8 cellular contexts compared by ENCODE assay signal in the genomic region with DNA sequence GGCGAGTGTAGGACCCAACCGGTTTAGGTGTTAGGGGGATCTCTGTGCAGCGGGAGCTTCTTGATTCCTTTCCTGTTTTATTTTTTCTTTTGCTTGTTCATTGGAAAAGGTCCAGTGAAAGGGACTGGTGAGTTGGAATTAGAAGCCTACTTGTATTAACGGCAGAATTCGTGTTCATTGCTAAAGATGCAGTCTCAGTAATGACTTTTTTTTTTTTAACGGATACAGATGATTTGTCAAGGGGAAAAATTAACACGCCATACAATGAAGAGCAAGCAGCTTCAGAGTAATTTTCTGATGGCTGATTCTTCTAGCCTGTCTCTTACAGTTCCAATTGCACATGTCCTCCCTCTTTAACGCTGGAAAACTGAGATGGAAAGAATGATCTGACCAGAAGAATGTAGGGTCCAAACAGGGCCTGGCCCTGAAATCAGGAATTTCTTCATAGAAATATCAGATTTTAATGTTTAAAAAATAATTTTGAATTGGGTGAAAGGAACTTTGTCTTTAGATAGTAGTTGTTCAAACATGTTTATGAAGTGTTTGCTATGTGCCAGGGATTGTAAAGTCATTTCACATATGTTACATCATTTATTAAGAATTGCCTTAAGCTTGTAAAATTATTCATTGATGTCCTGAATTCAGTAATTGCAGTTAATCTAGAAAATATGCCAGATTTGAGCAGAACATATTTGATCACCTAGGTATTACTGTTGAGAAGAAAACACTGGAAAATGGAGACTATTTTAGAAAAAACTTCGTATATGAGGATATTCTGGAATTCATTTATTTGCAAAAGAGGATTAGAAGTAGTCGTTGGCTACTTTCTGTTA. TPM values are rescaled to one million over a fixed set of nuclear protein-coding genes. Genes with fewer than 3 reads are reported as not detected.
DNase-seq lines count a peak whose midpoint lies in the region; ATAC-seq, FAIRE-seq and TF ChIP-seq lines count a peak whose summit lies in the region.

No MANE protein-coding gene starts in this region.

- H3K36me3 ChIP-seq in astrocyte (ENCODE audit: insufficient read depth, low read length): no peaks in the 10 kb centered on the region
- H3K36me3 ChIP-seq in kidney (ENCODE audit: control insufficient read depth in 1 of 2, insufficient read depth in 2 of 2, low read length in 2 of 2): no peaks in the 10 kb centered on the region
- H3K36me3 ChIP-seq in stomach smooth muscle (ENCODE audit: control insufficient read depth in 2 of 2, insufficient read depth in 2 of 2, low read length in 2 of 2): no peaks in the 10 kb centered on the region

- peak overlapping the region; percentile 84 for H3K4me2 ChIP-seq in astrocyte (ENCODE audit: low read length)

- H3K27ac ChIP-seq in astrocyte (ENCODE audit: low read depth, low read length) (peak overlapping the region; percentile 98), kidney (ENCODE audit: low read depth in 2 of 2, low read length in 2 of 2) (peak overlapping the region; percentile 86), stomach smooth muscle (ENCODE audit: low read length) (peak overlapping the region; percentile 92)

- H3K9me3 Mint-ChIP-seq in IgD-negative memory B cell (no peaks in the 10 kb centered on the region), astrocyte (ENCODE audit: unreplicated experiment) (peaks cover 5% of the 10 kb centered on the region)

- no peaks in the 10 kb centered on the region for H3K27me3 ChIP-seq in astrocyte (ENCODE audit: insufficient read depth, low read length)
- H3K27me3 ChIP-seq in stomach smooth muscle (ENCODE audit: control insufficient read depth in 1 of 2, insufficient read depth in 2 of 2, low read length in 2 of 2): no peaks in the 10 kb centered on the region

- no peak for ATAC-seq in GM21786 (IDR thresholded peaks at IDR 0.05; ENCODE audit: unreplicated experiment)
- ATAC-seq in HG02981 (IDR thresholded peaks at IDR 0.05; ENCODE audit: unreplicated experiment): no peak
- ATAC-seq in GM21367 (IDR thresholded peaks at IDR 0.05; ENCODE audit: unreplicated experiment): no peak

- no peaks in the 10 kb centered on the region for H3K27me3 Mint-ChIP-seq in IgD-negative memory B cell
- H3K27me3 Mint-ChIP-seq in astrocyte (ENCODE audit: low read depth, unreplicated experiment): no peaks in the 10 kb centered on the region

- H2AFZ ChIP-seq in astrocyte (ENCODE audit: low read depth, low read length): no peak overlapping the region

- peak overlapping the region; percentile 96 to 99 (median 98) for H3K4me3 Mint-ChIP-seq in IgD-negative memory B cell
- peak overlapping the region; percentile 97 for H3K4me3 Mint-ChIP-seq in astrocyte (ENCODE audit: unreplicated experiment)

- H3K4me1 Mint-ChIP-seq in IgD-negative memory B cell (peaks cover 26 to 31% (median 30%) of the 10 kb centered on the region in 3 donors), astrocyte (ENCODE audit: low read depth, unreplicated experiment) (peaks cover 19% of the 10 kb centered on the region)

- peaks cover 16% of the 10 kb centered on the region for H4K20me1 ChIP-seq in astrocyte (ENCODE audit: insufficient read depth, low read length)

- peak overlapping the region; percentile 100 for H3K9ac ChIP-seq in astrocyte (ENCODE audit: low read length)
- peak overlapping the region; percentile 20 to 93 for H3K9ac ChIP-seq in kidney (ENCODE audit: low read length in 2 of 2)
- H3K9ac ChIP-seq in stomach smooth muscle (ENCODE audit: low read length in 2 of 2): peak overlapping the region; percentile 78 to 93

- no peaks in the 10 kb centered on the region for H3K9me3 ChIP-seq in astrocyte (ENCODE audit: insufficient read depth, low read depth, low read length)
- no peaks in the 10 kb centered on the region for H3K9me3 ChIP-seq in kidney (ENCODE audit: control insufficient read depth in 1 of 2, low read length in 2 of 2)
- H3K9me3 ChIP-seq in stomach smooth muscle (ENCODE audit: control insufficient read depth in 2 of 2, low read length in 2 of 2): no peaks in the 10 kb centered on the region

- peaks cover 59% of the 10 kb centered on the region for H3K79me2 ChIP-seq in astrocyte (ENCODE audit: insufficient read depth, low read length)

- FAIRE-seq in astrocyte (lab: Jason Lieb, UNC): no peak
- no peak for FAIRE-seq in kidney (lab: Jason Lieb, UNC)

- peak overlapping the region; percentile 99 for H3K4me3 ChIP-seq in astrocyte (ENCODE audit: insufficient read depth, low read depth, low read length)
- H3K4me3 ChIP-seq in kidney (ENCODE audit: low read length in 2 of 2): peak overlapping the region; percentile 82 to 94
- H3K4me3 ChIP-seq in stomach smooth muscle (ENCODE audit: low read length in 2 of 2): peak overlapping the region; percentile 73 to 92

- intact Hi-C loops in kidney (cut with DNase I): no loop called here

- H3K27ac Mint-ChIP-seq in IgD-negative memory B cell: peak overlapping the region; percentile 93 to 99 (median 98)
- H3K27ac Mint-ChIP-seq in astrocyte (ENCODE audit: unreplicated experiment): peak overlapping the region; percentile 99

- TF ChIP-seq CTCF in astrocyte (IDR thresholded peaks at IDR 0.05; ENCODE audit: insufficient read depth, low read depth, low read length) (no peak), kidney (IDR thresholded peaks at IDR 0.05; ENCODE audit: borderline replicate concordance, extremely low read depth, insufficient read depth) (no peak)

- H3K36me3 Mint-ChIP-seq in IgD-negative memory B cell (peaks cover 3% of the 10 kb centered on the region), astrocyte (ENCODE audit: low read depth, unreplicated experiment) (peaks cover 2% of the 10 kb centered on the region)

- DNase-seq in CD1c-positive myeloid dendritic cell (ENCODE audit: extremely low spot score): peak; percentile 26
- no peak for DNase-seq in astrocyte (ENCODE audit: low read depth)
- DNase-seq in kidney: no peak

- H3K4me1 ChIP-seq in astrocyte (ENCODE audit: insufficient read depth, low read length) (peaks cover 17% of the 10 kb centered on the region), kidney (ENCODE audit: control insufficient read depth in 1 of 2, insufficient read depth in 1 of 2, low read depth in 1 of 2, low read length in 2 of 2) (peaks cover 0 to 10% of the 10 kb centered on the region in 2 donors), stomach smooth muscle (ENCODE audit: control insufficient read depth, insufficient read depth, low read length) (peaks cover 17% of the 10 kb centered on the region)

RNA-seq across cellular contexts. Expression of a gene that starts 1.4 kb away (rescaled TPM):
- polyA plus RNA-seq in IgD-negative memory B cell: 5.8 TPM
- total RNA-seq in astrocyte: 96.6 and 98.2 TPM in 2 replicates
- total RNA-seq in kidney: 22.9 TPM
- 6.5 TPM for polyA plus RNA-seq in kidney (ENCODE audit: insufficient read depth, low read depth, low replicate concordance)

RNA-seq across cellular contexts. Expression of a gene that starts 48.9 kb away (rescaled TPM):
- polyA plus RNA-seq in IgD-negative memory B cell: 13.4 TPM
- 24.1 and 25.5 TPM in 2 replicates for total RNA-seq in astrocyte
- total RNA-seq in kidney: 14.5 TPM
- 12.1 TPM for polyA plus RNA-seq in kidney (ENCODE audit: insufficient read depth, low read depth, low replicate concordance)
